In genomic region chr4:53654300-53654758, GRCh38 we compare ENCODE assay signal across 12 cellular contexts.
DNase-seq lines count a peak whose midpoint lies in the region; ATAC-seq and TF ChIP-seq lines count a peak whose summit lies in the region.
"Had no signal": no experiment of that assay in that cellular context is flagged by ENCODE, and none has a peak within 500 bp of the region (broad histone marks: within the 10 kb centered on the region; RNA-seq: fewer than 3 reads in every experiment).

No MANE protein-coding gene starts in this region.

- peak overlapping the region; percentile 8 to 91 (median 83) for H3K27ac ChIP-seq in body of pancreas

- TF ChIP-seq CTCF in body of pancreas (IDR thresholded peaks at IDR 0.05), result no peak

- ATAC-seq in HG02571 (IDR thresholded peaks at IDR 0.05; ENCODE audit: unreplicated experiment) (peak; percentile 41), body of pancreas (peak; percentile 78)

- no peak for TF ChIP-seq POLR2A in body of pancreas (IDR thresholded peaks at IDR 0.05)

- peaks cover 40% of the 10 kb centered on the region for H3K4me1 ChIP-seq in body of pancreas
- H3K4me1 ChIP-seq in mucosa of stomach (ENCODE audit: control insufficient read depth, insufficient read depth, low read length), result peaks cover 53% of the 10 kb centered on the region

- H3K27me3 ChIP-seq in body of pancreas (no peaks in the 10 kb centered on the region), mucosa of stomach (ENCODE audit: control insufficient read depth, insufficient read depth, low read length) (no peaks in the 10 kb centered on the region)

- DNase-seq in AG20443 (ENCODE audit: low spot score) (peak; percentile 70), body of pancreas (peak; percentile 34 to 69 (median 56)), RKO (ENCODE audit: low spot score) (no peak), middle frontal gyrus (ENCODE audit: extremely low spot score, low spot score) (no peak), NCI-H2171 treated with DMSO at 0.1 percent for 48 hours (lab: John Stamatoyannopoulos, UW) (no peak), UCSD-AML1 (lab: John Stamatoyannopoulos, UW; ENCODE audit: unreplicated experiment) (no peak)
- DNase-seq: activated CD4-positive, alpha-beta T cell treated with anti-CD3 and anti-CD28 coated beads for 1 hour; Calu3; KG1; posterior cingulate gyrus had no signal

- H3K9ac ChIP-seq in mucosa of stomach (ENCODE audit: low read length), result peak overlapping the region; percentile 4

- intact Hi-C loops in body of pancreas (cut with DNase I), result loop anchor here (10.0 kb wide), 1 partner anchor 50 kb away; no protein-coding TSS in a partner anchor

- H3K9me3 ChIP-seq in body of pancreas, result no peaks in the 10 kb centered on the region
- no peaks in the 10 kb centered on the region for H3K9me3 ChIP-seq in mucosa of stomach (ENCODE audit: control insufficient read depth, low read length)

- H3K4me3 ChIP-seq in body of pancreas (no peak overlapping the region), mucosa of stomach (ENCODE audit: low read length) (no peak overlapping the region)

- whole genome bisulfite sequencing in body of pancreas, 2 donors, result 17 to 24% methylated on average over 5 of the region's 5 CpGs

- H3K36me3 ChIP-seq in body of pancreas (replicated peaks in 1 of 2; ENCODE audit: insufficient read depth in 1 of 2, low read depth in 2 of 2), result no peaks in the 10 kb centered on the region
- no peaks in the 10 kb centered on the region for H3K36me3 ChIP-seq in mucosa of stomach (ENCODE audit: control insufficient read depth, insufficient read depth, low read length)

Comparison
In these comparisons a context has a peak if more than half of its experiments do, and no peak if none do; other contexts are left out.
1. DNase-seq: peak in AG20443 (single experiment) and body of pancreas (4 of 4); none in RKO (single experiment), middle frontal gyrus (single experiment), NCI-H2171 treated with DMSO at 0.1 percent for 48 hours (single experiment) and UCSD-AML1 (single experiment).